23 cellular contexts compared by ENCODE assay signal in the genomic region with DNA sequence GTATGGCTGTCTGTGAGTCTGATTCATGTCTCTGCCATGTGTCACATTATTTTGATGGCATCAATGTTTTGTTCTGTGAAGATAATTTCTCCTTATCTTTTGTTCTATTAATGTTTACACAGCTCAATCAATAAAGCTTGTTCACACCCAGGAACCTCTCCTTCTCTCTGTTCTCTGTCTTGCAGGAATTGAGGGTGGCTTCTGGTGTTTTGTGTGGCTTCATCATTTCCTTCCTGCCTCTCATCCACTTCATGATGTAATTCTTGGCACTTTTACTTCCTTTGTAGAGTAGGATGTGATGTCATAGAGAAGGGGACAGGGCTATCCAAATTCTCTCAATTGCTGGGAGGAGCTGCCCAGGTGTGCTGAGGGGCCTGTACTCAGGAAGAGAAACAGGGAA. TPM values are rescaled to one million over a fixed set of nuclear protein-coding genes. Genes with fewer than 3 reads are reported as not detected.
DNase-seq lines count a peak whose midpoint lies in the region; ATAC-seq and TF ChIP-seq lines count a peak whose summit lies in the region.
"Had no signal": no experiment of that assay in that cellular context is flagged by ENCODE, and none has a peak within 500 bp of the region (broad histone marks: within the 10 kb centered on the region; RNA-seq: fewer than 3 reads in every experiment).

No MANE protein-coding gene starts in this region.

- no peaks in the 10 kb centered on the region for H3K36me3 ChIP-seq in BLaER1 treated with 17β-estradiol and CSF1 and Interleukin-3, amounts not matched to agents 10 nM and 100 nM
- no peaks in the 10 kb centered on the region for H3K36me3 ChIP-seq in uterus
- H3K36me3 ChIP-seq: HAP-1, Peyer's patch had no signal

- no peaks in the 10 kb centered on the region for H3K9me3 Mint-ChIP-seq in glutamatergic neuron (ENCODE audit: unreplicated experiment)
- H3K9me3 Mint-ChIP-seq in natural killer cell = peaks cover 13 to 14% of the 10 kb centered on the region in 2 donors

- peaks cover 3% of the 10 kb centered on the region for H3K27me3 Mint-ChIP-seq in glutamatergic neuron (ENCODE audit: unreplicated experiment)
- H3K27me3 Mint-ChIP-seq in natural killer cell (ENCODE audit: low read depth in 2 of 2) = no peaks in the 10 kb centered on the region
- H3K27me3 Mint-ChIP-seq: B cell had no signal

- DNase-seq in GF-D8 (lab: John Stamatoyannopoulos, UW) (peak; percentile 56), NCI-H2029 treated with DMSO at 0.1 percent for 48 hours (lab: John Stamatoyannopoulos, UW) (peak; percentile 60), glutamatergic neuron (no peak), C1 segment of cervical spinal cord (lab: John Stamatoyannopoulos, UW) (no peak), natural killer cell (no peak), uterus (no peak)
- DNase-seq: DMS79, KBM-7, NCI-H1092 treated with DMSO at 0.1 percent for 48 hours, NCI-H187 treated with DMSO at 0.1 percent for 48 hours, NCI-H226, NCI-H526, Peyer's patch, SHP77, T-helper 2 cell had no signal

- no peak for TF ChIP-seq POLR2A in uterus (IDR thresholded peaks at IDR 0.05)

- intact Hi-C loops in natural killer cell (cut with micrococcal nuclease) (no loop called here), uterus (cut with DNase I; ENCODE audit: low total_unique reads) (no loop called here)

- TF ChIP-seq CTCF in glutamatergic neuron (IDR thresholded peaks at IDR 0.05; ENCODE audit: partially characterized antibody, unreplicated experiment) = no peak
- no peak for TF ChIP-seq CTCF in natural killer cell (IDR thresholded peaks at IDR 0.05)
- no peak for TF ChIP-seq CTCF in uterus (IDR thresholded peaks at IDR 0.05)

- ATAC-seq in natural killer cell = no peak
- ATAC-seq in HG03521 (IDR thresholded peaks at IDR 0.05; ENCODE audit: unreplicated experiment) = no peak
- ATAC-seq: SK-N-SH treated with all-trans-retinoic acid at 6 μM for 48 hours had no signal

- no peak overlapping the region for H3K4me3 ChIP-seq in BLaER1 treated with 17β-estradiol and CSF1 and Interleukin-3, amounts not matched to agents 10 nM and 100 nM
- H3K4me3 ChIP-seq in uterus = no peak overlapping the region
- H3K4me3 ChIP-seq: HAP-1, Peyer's patch had no signal

- peak overlapping the region in 4 of 11 experiments; percentile 13 to 44 (median 20); a peak in 3 of 22 replicates for H3K27ac ChIP-seq in BLaER1 treated with 17β-estradiol and CSF1 and Interleukin-3, amounts not matched to agents 10 nM and 100 nM
- no peak overlapping the region for H3K27ac ChIP-seq in uterus
- H3K27ac ChIP-seq: HL-60, Peyer's patch had no signal

- H3K4me3 Mint-ChIP-seq in glutamatergic neuron (ENCODE audit: unreplicated experiment) (peak overlapping the region; percentile 67), natural killer cell (no peak overlapping the region)
- H3K4me3 Mint-ChIP-seq: B cell had no signal

- no peaks in the 10 kb centered on the region for H3K27me3 ChIP-seq in BLaER1 treated with 17β-estradiol and CSF1 and Interleukin-3, amounts not matched to agents 10 nM and 100 nM
- no peaks in the 10 kb centered on the region for H3K27me3 ChIP-seq in uterus
- H3K27me3 ChIP-seq: Peyer's patch had no signal

- H3K4me2 ChIP-seq in BLaER1 treated with 17β-estradiol and CSF1 and Interleukin-3, amounts not matched to agents 10 nM and 100 nM = peak overlapping the region; percentile 24 to 59 (median 39); a peak in 21 of 22 replicates

- H3K4me1 ChIP-seq in BLaER1 treated with 17β-estradiol and CSF1 and Interleukin-3, amounts not matched to agents 10 nM and 100 nM = peaks cover 6 to 18% (median 13%) of the 10 kb centered on the region in 10 experiments; a peak in 18 of 20 replicates
- no peaks in the 10 kb centered on the region for H3K4me1 ChIP-seq in uterus
- H3K4me1 ChIP-seq: HAP-1, Peyer's patch had no signal

- H3K36me3 Mint-ChIP-seq in glutamatergic neuron (ENCODE audit: unreplicated experiment) = no peaks in the 10 kb centered on the region
- H3K36me3 Mint-ChIP-seq in natural killer cell = no peaks in the 10 kb centered on the region

- H3K9ac ChIP-seq in BLaER1 treated with 17β-estradiol and CSF1 and Interleukin-3, amounts not matched to agents 10 nM and 100 nM = no peak overlapping the region

- H3K27ac Mint-ChIP-seq in glutamatergic neuron (ENCODE audit: unreplicated experiment) (no peak overlapping the region), natural killer cell (no peak overlapping the region)
- H3K27ac Mint-ChIP-seq: B cell had no signal

- peaks cover 26% of the 10 kb centered on the region for H3K4me1 Mint-ChIP-seq in glutamatergic neuron (ENCODE audit: low read depth, unreplicated experiment)
- H3K4me1 Mint-ChIP-seq in natural killer cell = no peaks in the 10 kb centered on the region
- H3K4me1 Mint-ChIP-seq: B cell had no signal

- H4K20me1 ChIP-seq in BLaER1 treated with 17β-estradiol and CSF1 and Interleukin-3, amounts not matched to agents 10 nM and 100 nM = no peaks in the 10 kb centered on the region

- no peaks in the 10 kb centered on the region for H3K9me3 ChIP-seq in BLaER1 treated with 17β-estradiol and CSF1 and Interleukin-3, amounts not matched to agents 10 nM and 100 nM (replicated peaks in 1 of 11)
- no peaks in the 10 kb centered on the region for H3K9me3 ChIP-seq in uterus
- H3K9me3 ChIP-seq: HAP-1, Peyer's patch had no signal

RNA-seq across cellular contexts. Expression of gene ASXL3, which starts 27.2 kb away (rescaled TPM):
- 45.6 TPM for total RNA-seq in glutamatergic neuron (ENCODE audit: unreplicated experiment)
- not detected for total RNA-seq in natural killer cell
- total RNA-seq in uterus = 10 to 100 TPM in 2 of 4 donors, 1 to 10 TPM in 2; 1.0 to 25.0 (median 8.3) TPM
- total RNA-seq: G401, MCF 10A had no signal

Comparison
In these comparisons a context has a peak if more than half of its experiments do, and no peak if none do; other contexts are left out.
1. DNase-seq: peak in GF-D8 (single experiment) and NCI-H2029 treated with DMSO at 0.1 percent for 48 hours (single experiment); none in glutamatergic neuron (single experiment), C1 segment of cervical spinal cord (0 of 14), natural killer cell (single experiment) and uterus (0 of 2).